Comparison of ENCODE assay signal across 8 cellular contexts in the genomic region with DNA sequence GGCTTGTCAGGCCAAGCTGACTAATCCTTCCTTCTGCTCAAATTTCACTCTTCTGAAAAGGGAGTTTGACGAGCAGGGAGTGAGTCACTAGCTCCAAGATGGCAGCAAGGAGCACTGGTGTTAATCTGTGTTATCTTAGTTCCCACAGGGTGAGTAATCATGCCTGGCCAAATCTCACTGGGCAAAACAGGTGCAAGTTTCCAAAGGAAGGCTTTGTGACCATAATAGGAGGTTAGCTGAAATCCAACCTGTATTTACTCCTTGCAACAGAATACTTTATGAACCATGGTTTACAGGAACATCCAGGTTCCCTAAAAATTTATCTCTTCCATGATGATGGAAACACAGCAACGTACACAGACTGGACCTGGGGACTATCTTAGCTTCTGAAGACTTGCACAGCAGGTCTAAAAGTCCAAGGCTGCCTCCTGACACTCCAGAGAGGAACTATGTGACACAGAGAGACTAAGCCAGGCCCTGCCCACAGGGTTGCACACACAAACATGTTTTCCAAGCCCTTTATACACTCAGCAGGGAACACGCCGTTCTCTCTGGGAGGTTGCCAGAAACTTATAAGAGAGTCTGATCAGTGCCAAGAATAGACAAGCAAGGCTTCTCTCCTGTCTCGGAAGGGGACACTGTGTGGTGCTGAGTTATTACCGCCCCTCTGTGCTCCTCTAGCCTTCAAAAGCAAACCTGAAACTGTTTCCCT. TPM values are rescaled to one million over a fixed set of nuclear protein-coding genes. Genes with fewer than 3 reads are reported as not detected.
DNase-seq lines count a peak whose midpoint lies in the region; ATAC-seq and TF ChIP-seq lines count a peak whose summit lies in the region.

No MANE protein-coding gene starts in this region.

- peaks cover 2 to 4% of the 10 kb centered on the region in 2 donors for H3K4me1 ChIP-seq in aorta (ENCODE audit: control insufficient read depth in 1 of 2, insufficient read depth in 2 of 2, low read length in 2 of 2)

- H3K36me3 ChIP-seq in aorta (ENCODE audit: control insufficient read depth in 1 of 2, insufficient read depth in 2 of 2, low read length in 1 of 2): no peaks in the 10 kb centered on the region

- peak overlapping the region; percentile 81 to 99 for H3K27ac ChIP-seq in aorta (ENCODE audit: low read depth in 1 of 2, low read length in 2 of 2)

- ATAC-seq in aorta (ENCODE audit: low FRiP score): peak; percentile 95
- no peak for ATAC-seq in HG03139 (IDR thresholded peaks at IDR 0.05; ENCODE audit: unreplicated experiment)

- intact Hi-C loops in aorta (cut with DNase I): loop anchor here (1.0 to 5.0 kb wide), 2 partner anchors 46 to 47 kb away; a partner anchor contains a TSS

- no peaks in the 10 kb centered on the region for H3K27me3 ChIP-seq in aorta (ENCODE audit: control insufficient read depth in 1 of 2, insufficient read depth in 2 of 2, low read length in 1 of 2)

- no peak for TF ChIP-seq CTCF in epithelial cell of esophagus (IDR thresholded peaks at IDR 0.05; ENCODE audit: insufficient read depth, low read depth, low read length, missing control alignments)

- 8 to 22% methylated on average over 6 of the region's 6 CpGs for WGBS in aorta, 2 donors

- H3K4me3 ChIP-seq in epithelial cell of esophagus (ENCODE audit: low read length) (no peak overlapping the region), aorta (ENCODE audit: low read length in 2 of 2) (no peak overlapping the region)

- no peaks in the 10 kb centered on the region for H3K9me3 ChIP-seq in aorta (ENCODE audit: control insufficient read depth, low read length)

- DNase-seq in EL (peak; percentile 82), NCI-H460 (ENCODE audit: extremely low read depth, low read depth) (peak; percentile 65), epithelial cell of esophagus (ENCODE audit: low read depth) (peak; percentile 93), midbrain (lab: John Stamatoyannopoulos, UW) (peak; percentile 96), aorta (peak; percentile 84 to 87)
- DNase-seq in activated T-cell treated with anti-CD3 and anti-CD28 coated beads, Interleukin-2, amount 50 U/mL, for 1 hour: no peak
- DNase-seq in activated CD4-positive, alpha-beta T cell treated with anti-CD3 and anti-CD28 coated beads, Interleukin-2, amount 50 U/mL, for 48 hours: no peak

RNA-seq across cellular contexts. Expression of a gene that starts 46.3 kb away (rescaled TPM):
- 5.8 and 6.2 TPM in 2 replicates for total RNA-seq in NCI-H460 (2014; rRNA removed; shearing (Covaris generic))
- 2.3 and 5.9 TPM in 2 replicates for polyA plus RNA-seq in NCI-H460 (2014; cell fraction: nucleus; rRNA removed)
- 100 to 1,000 TPM in 1 of 2 donors, 10 to 100 TPM in 1; 34.1 to 294 TPM for total RNA-seq in aorta
- 100 to 1,000 TPM; 108 to 126 TPM for polyA plus RNA-seq in aorta

Comparison
In these comparisons a context has a peak if more than half of its experiments do, and no peak if none do; other contexts are left out.
1. DNase-seq: peak in EL (single experiment), NCI-H460 (single experiment), epithelial cell of esophagus (single experiment), midbrain (single experiment) and aorta (2 of 2); none in activated T-cell treated with anti-CD3 and anti-CD28 coated beads, Interleukin-2, amount 50 U/mL, for 1 hour (single experiment) and activated CD4-positive, alpha-beta T cell treated with anti-CD3 and anti-CD28 coated beads, Interleukin-2, amount 50 U/mL, for 48 hours (0 of 2).